In genomic region chr16:8963825-8964441, GRCh38 we compare ENCODE assay signal across 1 cellular context.
TF ChIP-seq lines count a peak whose summit lies in the region.

USP7 (minus strand) TSS chr16:8963906; CDS start chr16:8963285, 621 bp downstream.

TF ChIP-seq in HepG2, 621 proteins besides CTCF, POLR2A, EP300 and RAD21 (continued from another document and continues in another):
- TF ChIP-seq PRDM10 (CRISPR knock-in tag; IDR thresholded peaks at IDR 0.05; ENCODE audit: low read depth) (no peak), ZNF746 (CRISPR knock-in tag; IDR thresholded peaks at IDR 0.05) (peak; percentile 67; the same call in 1 of the 2 replicates), ZNF296 (CRISPR knock-in tag; conservative IDR thresholded peaks at IDR 0.05) (no peak), MTF1 (CRISPR knock-in tag; IDR thresholded peaks at IDR 0.05) (no peak), RBM39 (IDR thresholded peaks at IDR 0.05; ENCODE audit: low read depth, low read length, poor library complexity, severe bottlenecking) (no peak), HNF4A (CRISPR knock-in tag; IDR thresholded peaks at IDR 0.05) (no peak; the same call in 1 of the 2 replicates), TOE1 (CRISPR knock-in tag; IDR thresholded peaks at IDR 0.05) (peak; percentile 36; the same call in 1 of the 2 replicates), MAZ (IDR thresholded peaks at IDR 0.05; ENCODE audit: borderline replicate concordance, low read depth, low read length) (peak; percentile 98), MAZ (CRISPR knock-in tag; IDR thresholded peaks at IDR 0.05; ENCODE audit: low read depth) (peak; percentile 89), FOSL1 (CRISPR knock-in tag; IDR thresholded peaks at IDR 0.05; ENCODE audit: borderline replicate concordance) (no peak), ONECUT2 (CRISPR knock-in tag; IDR thresholded peaks at IDR 0.05) (no peak), NFYC (CRISPR knock-in tag; IDR thresholded peaks at IDR 0.05) (peak; percentile 10; the same call in 1 of the 2 replicates), STAT6 (CRISPR knock-in tag; IDR thresholded peaks at IDR 0.05; ENCODE audit: borderline replicate concordance) (no peak), ZNF639 (CRISPR knock-in tag; conservative IDR thresholded peaks at IDR 0.05) (0 out of 2 replicates have a peak, but pooled peaks have one; percentile 65), ZNF234 (CRISPR knock-in tag; conservative IDR thresholded peaks at IDR 0.05) (no peak), HOMEZ (CRISPR knock-in tag; IDR thresholded peaks at IDR 0.05; ENCODE audit: low read depth) (no peak), ARID5B (CRISPR knock-in tag; IDR thresholded peaks at IDR 0.05) (peak; percentile 45), ZNF615 (CRISPR knock-in tag; IDR thresholded peaks at IDR 0.05; ENCODE audit: borderline replicate concordance) (no peak), RNF219 (CRISPR knock-in tag; IDR thresholded peaks at IDR 0.05) (no peak), POGZ (CRISPR knock-in tag; IDR thresholded peaks at IDR 0.05) (peak; percentile 21; the same call in 1 of the 2 replicates), ZNF841 (CRISPR knock-in tag; IDR thresholded peaks at IDR 0.05; ENCODE audit: borderline replicate concordance) (no peak; the same call in 1 of the 2 replicates), ZSCAN20 (CRISPR knock-in tag; IDR thresholded peaks at IDR 0.05; ENCODE audit: borderline replicate concordance) (no peak), MEIS2 (CRISPR knock-in tag; IDR thresholded peaks at IDR 0.05) (peak; percentile 90; the same call in 1 of the 2 replicates), U2AF2 (IDR thresholded peaks at IDR 0.05; ENCODE audit: low read depth, low read length) (no peak), MNT (IDR thresholded peaks at IDR 0.05) (no peak), ZNF557 (CRISPR knock-in tag; IDR thresholded peaks at IDR 0.05) (no peak), ZNF432 (CRISPR knock-in tag; IDR thresholded peaks at IDR 0.05; ENCODE audit: borderline replicate concordance) (no peak), HNRNPLL (IDR thresholded peaks at IDR 0.05; ENCODE audit: low read depth, low read length, poor library complexity, severe bottlenecking) (peak; percentile 67), TEAD3 (CRISPR knock-in tag; optimal IDR thresholded peaks at IDR 0.05; ENCODE audit: borderline replicate concordance) (no peak), ZNF747 (CRISPR knock-in tag; IDR thresholded peaks at IDR 0.05; ENCODE audit: borderline replicate concordance) (0 out of 2 replicates have a peak, but pooled peaks have one; percentile 52), ISX (CRISPR knock-in tag; conservative IDR thresholded peaks at IDR 0.05) (no peak; the same call in 1 of the 2 replicates), RERE (CRISPR knock-in tag; IDR thresholded peaks at IDR 0.05; ENCODE audit: low read depth) (0 out of 2 replicates have a peak, but pooled peaks have one; percentile 42), PPARG (CRISPR knock-in tag; conservative IDR thresholded peaks at IDR 0.05) (no peak; the same call in 1 of the 2 replicates), ZNF337 (CRISPR knock-in tag; IDR thresholded peaks at IDR 0.05; ENCODE audit: borderline replicate concordance, low read depth) (no peak)
